9 cellular contexts compared by ENCODE assay signal in the genomic region with DNA sequence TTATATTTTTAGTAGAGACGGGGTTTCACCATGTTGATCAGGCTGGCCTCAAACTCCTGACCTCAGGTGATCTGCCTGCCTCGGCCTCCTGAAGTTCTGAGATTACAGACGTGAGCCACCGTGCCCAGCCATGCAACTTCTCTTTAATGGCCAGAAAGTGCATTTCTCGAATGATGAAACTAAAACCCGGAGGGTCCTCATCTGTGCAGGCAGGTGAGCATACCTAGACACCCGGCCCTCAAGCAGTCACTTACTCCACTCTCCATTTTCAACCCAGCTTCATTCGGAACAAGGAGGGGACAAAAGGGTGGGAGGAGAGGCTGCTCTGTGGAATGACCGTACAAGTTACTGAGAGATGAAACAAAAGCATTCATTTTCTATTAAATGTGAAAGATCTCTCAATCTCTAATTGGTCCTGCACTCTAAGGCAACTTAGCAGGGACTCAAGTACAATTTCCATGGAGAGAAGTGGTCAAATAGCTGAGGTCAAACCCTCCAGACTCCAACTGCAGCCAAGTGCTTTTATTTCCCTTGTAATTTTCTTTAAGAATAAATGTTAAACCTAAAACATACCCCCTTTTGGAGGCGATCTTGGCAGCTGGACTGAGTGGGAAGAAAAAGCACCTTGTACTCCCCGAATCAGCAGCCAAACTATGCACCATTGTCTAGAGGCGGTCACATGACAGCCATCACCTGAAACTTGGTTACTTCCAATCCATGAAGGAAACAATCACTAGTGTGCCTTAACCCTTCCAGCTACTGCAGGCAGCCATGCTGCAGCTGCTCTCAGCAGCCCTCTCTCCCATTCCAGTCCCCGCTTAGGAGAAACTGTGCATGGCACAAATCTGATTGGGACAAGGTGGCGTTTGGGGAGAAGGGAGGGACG.
DNase-seq lines count a peak whose midpoint lies in the region; ATAC-seq and TF ChIP-seq lines count a peak whose summit lies in the region.
"Had no signal": no experiment of that assay in that cellular context is flagged by ENCODE, and none has a peak within 500 bp of the region (broad histone marks: within the 10 kb centered on the region; RNA-seq: fewer than 3 reads in every experiment).

No MANE protein-coding gene starts in this region.

- intact Hi-C loops in MCF 10A (cut with micrococcal nuclease), result loop anchor here (2.0 to 10.0 kb wide), 2 partner anchors 13 to 223 kb away; no protein-coding TSS in a partner anchor

- peak overlapping the region; percentile 62 to 69 for H3K9ac ChIP-seq in stomach smooth muscle (ENCODE audit: low read length in 2 of 2)

- H3K4me3 Mint-ChIP-seq in HFFc6 (peak overlapping the region; percentile 88), MCF 10A (ENCODE audit: unreplicated experiment) (peak overlapping the region; percentile 71)

- CTCF ChIA-PET in MCF 10A (lab: Yijun Ruan, JAX), result interaction anchor here (0.6 to 1.5 kb wide), 4 partner anchors 9 to 19 kb away, joined by 3 to 5 read pairs (median 4); no protein-coding TSS in a partner anchor

- H3K27ac ChIP-seq in layer of hippocampus (ENCODE audit: low read depth, low read length) (peak overlapping the region; percentile 93), stomach smooth muscle (ENCODE audit: low read length) (peak overlapping the region; percentile 73)

- H3K4me1 Mint-ChIP-seq in HFFc6 (ENCODE audit: low read depth) (peaks cover 88% of the 10 kb centered on the region), MCF 10A (ENCODE audit: insufficient read depth, unreplicated experiment) (peaks cover 46% of the 10 kb centered on the region)

- H3K4me1 ChIP-seq in stomach smooth muscle (ENCODE audit: control insufficient read depth, insufficient read depth, low read length), result peaks cover 33% of the 10 kb centered on the region

- H3K36me3 ChIP-seq in stomach smooth muscle (ENCODE audit: control insufficient read depth in 2 of 2, insufficient read depth in 2 of 2, low read length in 2 of 2), result no peaks in the 10 kb centered on the region

- H3K9me3 Mint-ChIP-seq in HFFc6 (no peaks in the 10 kb centered on the region), MCF 10A (ENCODE audit: unreplicated experiment) (peaks cover 6% of the 10 kb centered on the region)

- POLR2A ChIA-PET in MCF 10A (lab: Yijun Ruan, JAX), result interaction anchor here (0.6 to 3.8 kb wide), 11 partner anchors 10 to 263 kb away, joined by 3 to 19 read pairs (median 3); partner anchors contain the start of gene VGLL4

- H3K27ac Mint-ChIP-seq in HFFc6, result peak overlapping the region; percentile 85
- H3K27ac Mint-ChIP-seq in MCF 10A (ENCODE audit: low read depth, unreplicated experiment), result peak overlapping the region; percentile 82

- peak overlapping the region; percentile 75 to 78 for H3K4me3 ChIP-seq in stomach smooth muscle (ENCODE audit: low read length in 2 of 2)

- H3K27me3 ChIP-seq in layer of hippocampus (ENCODE audit: control insufficient read depth, insufficient read depth, low read length), result no peaks in the 10 kb centered on the region
- H3K27me3 ChIP-seq in stomach smooth muscle (ENCODE audit: control insufficient read depth in 1 of 2, insufficient read depth in 2 of 2, low read length in 2 of 2), result no peaks in the 10 kb centered on the region

- H3K36me3 Mint-ChIP-seq in HFFc6 (ENCODE audit: low read depth) (peaks cover 27% of the 10 kb centered on the region), MCF 10A (ENCODE audit: insufficient read depth, unreplicated experiment) (peaks cover 29% of the 10 kb centered on the region)

- no peaks in the 10 kb centered on the region for H3K9me3 ChIP-seq in stomach smooth muscle (ENCODE audit: control insufficient read depth in 2 of 2, low read length in 2 of 2)

- no peak for TF ChIP-seq CTCF in HFFc6 (IDR thresholded peaks at IDR 0.05)
- TF ChIP-seq CTCF in MCF 10A (IDR thresholded peaks at IDR 0.05; ENCODE audit: unreplicated experiment), result no peak

- no peak for DNase-seq in HFFc6
- no peak for DNase-seq in MCF 10A (ENCODE audit: unreplicated experiment)
- no peak for DNase-seq in NK-92 (lab: John Stamatoyannopoulos, UW; ENCODE audit: unreplicated experiment)
- DNase-seq in HK-2 (ENCODE audit: unreplicated experiment), result no peak
- no peak for DNase-seq in NCI-H2029 (lab: John Stamatoyannopoulos, UW)
- DNase-seq: stimulated activated CD8-positive, alpha-beta memory T cell treated with anti-CD3 and anti-CD28 coated beads, Interleukin-4, amount 100 ng/mL, for 48 hours had no signal

- no peak for ATAC-seq in GM19324 (IDR thresholded peaks at IDR 0.05; ENCODE audit: low FRiP score, unreplicated experiment)

- H3K27me3 Mint-ChIP-seq in HFFc6 (ENCODE audit: insufficient read depth), result peaks cover 7% of the 10 kb centered on the region
- H3K27me3 Mint-ChIP-seq in MCF 10A (ENCODE audit: insufficient read depth, unreplicated experiment), result no peaks in the 10 kb centered on the region

- BruUV-seq in MCF 10A (replicated peaks; lab: Mats Ljungman, UMichigan), result no TSS peak
